ENCODE assay signal across 8 cellular contexts in genomic region chr12:128823916-128824839, GRCh38. TPM values are rescaled to one million over a fixed set of nuclear protein-coding genes. Genes with fewer than 3 reads are reported as not detected.
DNase-seq lines count a peak whose midpoint lies in the region; ATAC-seq and TF ChIP-seq lines count a peak whose summit lies in the region.

Gene SLC15A4 (minus strand): TSS chr12:128823958. CDS start chr12:128823943, 15 bp downstream.

- H3K9me2 ChIP-seq in SU-DHL-6 (replicated peaks; ENCODE audit: insufficient read depth, low read length) = no peaks in the 10 kb centered on the region

- POLR2A ChIA-PET in activated naive CD8-positive, alpha-beta T cell treated with anti-CD3 and anti-CD28 coated beads, Interleukin-2, amount 10 ng/mL, durations not matched to agents 7 days and 5 days (lab: Charles Lee) = interaction anchor here (0.8 to 2.6 kb wide), 7 partner anchors 12 to 92 kb away, joined by 3 to 12 read pairs (median 3); no protein-coding TSS in a partner anchor

- H3K79me2 ChIP-seq in SU-DHL-6 (ENCODE audit: insufficient read depth, low read length) = peaks cover 42% of the 10 kb centered on the region

- peak within 1 kb of the TSS; percentile 98 for H3K27ac ChIP-seq in SU-DHL-6 (ENCODE audit: low read depth, low read length)
- peak within 1 kb of the TSS in 1 of 2 donors; percentile 61 for H3K27ac ChIP-seq in ovary
- H3K27ac ChIP-seq in thymus (ENCODE audit: low read depth) = peak within 1 kb of the TSS; percentile 89

- H4K20me1 ChIP-seq in SU-DHL-6 (ENCODE audit: low read depth, low read length) = no peaks in the 10 kb centered on the region; the same call in 1 of the 2 replicates

- H3K4me3 Mint-ChIP-seq in activated naive CD8-positive, alpha-beta T cell treated with anti-CD3 and anti-CD28 coated beads, Interleukin-2, amount 10 ng/mL, durations not matched to agents 7 days and 5 days = peak within 1 kb of the TSS; percentile 89

- peaks cover 23% of the 10 kb centered on the region for H3F3A ChIP-seq in SU-DHL-6 (ENCODE audit: insufficient read depth)

- peak; percentile 43 for TF ChIP-seq CTCF in GM12874 (IDR thresholded peaks at IDR 0.05; ENCODE audit: insufficient read depth, low read depth, low read length)
- no peak for TF ChIP-seq CTCF in SU-DHL-6 (IDR thresholded peaks at IDR 0.05; ENCODE audit: insufficient read depth, low read length, poor library complexity, severe bottlenecking)
- TF ChIP-seq CTCF in ovary (IDR thresholded peaks at IDR 0.05) = no peak

- H3K9me3 Mint-ChIP-seq in activated naive CD8-positive, alpha-beta T cell treated with anti-CD3 and anti-CD28 coated beads, Interleukin-2, amount 10 ng/mL, durations not matched to agents 7 days and 5 days = no peaks in the 10 kb centered on the region

- TF ChIP-seq EP300 in ovary (IDR thresholded peaks at IDR 0.05) = no peak

- intact Hi-C loops in Right ventricle myocardium inferior (cut with DNase I) = loop anchor here (2.0 kb wide), 1 partner anchor 41 kb away; no protein-coding TSS in a partner anchor
- intact Hi-C loops in ovary (cut with DNase I) = no loop called here

- peak; percentile 95 for DNase-seq in NCI-H128 (lab: John Stamatoyannopoulos, UW; ENCODE audit: unreplicated experiment)
- peak; percentile 97 for DNase-seq in activated naive CD8-positive, alpha-beta T cell treated with anti-CD3 and anti-CD28 coated beads, Interleukin-2, amount 10 ng/mL, durations not matched to agents 7 days and 5 days
- DNase-seq in Right ventricle myocardium inferior (ENCODE audit: missing footprints) = peak; percentile 99
- peak; percentile 95 to 97 (median 96) for DNase-seq in ovary

- H3K9ac ChIP-seq in SU-DHL-6 (ENCODE audit: low read length) = peak within 1 kb of the TSS; percentile 97

- H3K4me1 Mint-ChIP-seq in activated naive CD8-positive, alpha-beta T cell treated with anti-CD3 and anti-CD28 coated beads, Interleukin-2, amount 10 ng/mL, durations not matched to agents 7 days and 5 days = peaks cover 18% of the 10 kb centered on the region

- TF ChIP-seq POLR2A in ovary (IDR thresholded peaks at IDR 0.05) = peak; percentile 88

- peak within 1 kb of the TSS; percentile 99 for H3K4me2 ChIP-seq in SU-DHL-6 (ENCODE audit: low read depth, low read length, poor library complexity, severe bottlenecking)

- no peak within 1 kb of the TSS for H2AFZ ChIP-seq in SU-DHL-6 (ENCODE audit: low read depth, low read length, severe bottlenecking)

- H3K4me3 ChIP-seq in SU-DHL-6 (ENCODE audit: insufficient read depth, low read length, poor library complexity, severe bottlenecking) (peak within 1 kb of the TSS; percentile 96), ovary (peak within 1 kb of the TSS; percentile 90), thymus (ENCODE audit: low read length) (peak within 1 kb of the TSS; percentile 89)

- H3K4me1 ChIP-seq in ovary (ENCODE audit: insufficient read depth) = peaks cover 4% of the 10 kb centered on the region
- peaks cover 22% of the 10 kb centered on the region for H3K4me1 ChIP-seq in thymus (ENCODE audit: control insufficient read depth, insufficient read depth, low read length)

- H3K9me3 ChIP-seq in SU-DHL-6 (ENCODE audit: insufficient read depth, low read length) (no peaks in the 10 kb centered on the region), ovary (no peaks in the 10 kb centered on the region), thymus (ENCODE audit: control insufficient read depth) (no peaks in the 10 kb centered on the region)

- H3K27ac Mint-ChIP-seq in activated naive CD8-positive, alpha-beta T cell treated with anti-CD3 and anti-CD28 coated beads, Interleukin-2, amount 10 ng/mL, durations not matched to agents 7 days and 5 days = peak within 1 kb of the TSS; percentile 78

- H3K27me3 ChIP-seq in SU-DHL-6 (ENCODE audit: low read length) (no peaks in the 10 kb centered on the region), ovary (no peaks in the 10 kb centered on the region), thymus (ENCODE audit: control insufficient read depth, insufficient read depth) (no peaks in the 10 kb centered on the region)

- ATAC-seq in HG02759 (IDR thresholded peaks at IDR 0.05; ENCODE audit: unreplicated experiment) (peak; percentile 82), Right ventricle myocardium inferior (peak; percentile 98)
- ATAC-seq in activated naive CD8-positive, alpha-beta T cell treated with anti-CD3 and anti-CD28 coated beads, Interleukin-2, amount 10 ng/mL, durations not matched to agents 7 days and 5 days (ENCODE audit: low read depth) = peak; percentile 94

- peaks cover 6% of the 10 kb centered on the region; the same call in 1 of the 2 replicates for H3K36me3 ChIP-seq in SU-DHL-6 (ENCODE audit: low read length)
- H3K36me3 ChIP-seq in ovary = no peaks in the 10 kb centered on the region
- H3K36me3 ChIP-seq in thymus (ENCODE audit: control insufficient read depth, insufficient read depth) = no peaks in the 10 kb centered on the region

- 2 to 6% (median 4%) methylated on average over 46 to 63 of the region's 63 CpGs for WGBS in ovary, 3 donors
- WGBS in thymus = 8% methylated on average over 63 of the region's 63 CpGs

- H3K27me3 Mint-ChIP-seq in activated naive CD8-positive, alpha-beta T cell treated with anti-CD3 and anti-CD28 coated beads, Interleukin-2, amount 10 ng/mL, durations not matched to agents 7 days and 5 days = peaks cover 6% of the 10 kb centered on the region

- H3K36me3 Mint-ChIP-seq in activated naive CD8-positive, alpha-beta T cell treated with anti-CD3 and anti-CD28 coated beads, Interleukin-2, amount 10 ng/mL, durations not matched to agents 7 days and 5 days = peaks cover 8% of the 10 kb centered on the region

RNA-seq across cellular contexts. Expression of gene SLC15A4, which starts in this region (rescaled TPM):
- total RNA-seq in activated naive CD8-positive, alpha-beta T cell treated with anti-CD3 and anti-CD28 coated beads, Interleukin-2, amount 10 ng/mL, durations not matched to agents 7 days and 5 days = 10 to 100 TPM; 21.4 to 25.8 TPM
- total RNA-seq in Right ventricle myocardium inferior (16.3 TPM), ovary (10 to 100 TPM; 19.0 to 33.2 (median 24.7) TPM)
- polyA plus RNA-seq in ovary (10 to 100 TPM; 18.1 to 22.6 TPM), thymus (24.7 TPM)
